28 cellular contexts compared by ENCODE assay signal in the genomic region with DNA sequence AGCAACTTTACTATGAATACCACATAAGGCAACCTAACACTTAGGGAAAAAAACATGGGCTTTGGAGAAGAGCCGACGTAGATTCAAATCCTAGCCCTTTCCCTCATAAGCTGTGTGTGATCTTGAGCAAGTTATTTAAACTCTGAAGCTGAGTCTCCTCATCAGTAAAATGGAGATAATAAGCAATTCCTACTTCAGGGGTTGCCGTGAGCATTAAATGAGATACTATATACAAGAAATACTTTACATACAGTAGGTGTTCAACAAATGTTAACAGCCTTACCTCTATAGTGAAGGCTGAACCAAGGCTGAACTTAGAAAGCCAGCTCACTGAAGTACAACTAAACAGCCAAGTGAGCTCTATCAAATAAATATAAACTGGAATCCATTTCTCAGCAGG.
"Had no signal": no experiment of that assay in that cellular context is flagged by ENCODE, and none has a peak within 500 bp of the region (broad histone marks: within the 10 kb centered on the region; RNA-seq: fewer than 3 reads in every experiment).

No MANE protein-coding gene starts in this region.

- H3K27ac ChIP-seq: stomach, suprapubic skin, testis, thoracic aorta, thyroid gland, tibial artery, tibial nerve, transverse colon, upper lobe of left lung, upper lobe of right lung, uterus, vagina had no signal

- H3K4me1 Mint-ChIP-seq: stimulated activated effector memory CD8-positive, alpha-beta T cell treated with anti-CD3 and anti-CD28 coated beads, Interleukin-12 subunit alpha, Interleukin-12 subunit beta, amount 100 ng/mL, for 72 hours; stimulated activated memory B cell treated with anti-CD40 and anti-IgM and Interleukin-4, amounts not matched to agents 10 μg/mL and 1 μg/mL and 100 μg/mL, for 72 hours; stimulated activated naive B cell treated with anti-CD40 and anti-IgM and Interleukin-4, amounts not matched to agents 10 μg/mL and 1 μg/mL and 100 μg/mL, for 72 hours; stimulated activated naive CD8-positive, alpha-beta T cell treated with anti-CD3 and anti-CD28 coated beads, Interleukin-15, amount 100 ng/mL, for 72 hours had no signal

- H3K4me3 ChIP-seq: stomach, suprapubic skin, testis, thoracic aorta, thyroid gland, tibial artery, tibial nerve, transverse colon, upper lobe of left lung, upper lobe of right lung, uterus, vagina had no signal

- H3K9me3 Mint-ChIP-seq: stimulated activated effector memory CD8-positive, alpha-beta T cell treated with anti-CD3 and anti-CD28 coated beads, Interleukin-12 subunit alpha, Interleukin-12 subunit beta, amount 100 ng/mL, for 72 hours; stimulated activated memory B cell treated with anti-CD40 and anti-IgM and Interleukin-4, amounts not matched to agents 10 μg/mL and 1 μg/mL and 100 μg/mL, for 72 hours; stimulated activated naive B cell treated with anti-CD40 and anti-IgM and Interleukin-4, amounts not matched to agents 10 μg/mL and 1 μg/mL and 100 μg/mL, for 72 hours; stimulated activated naive CD8-positive, alpha-beta T cell treated with anti-CD3 and anti-CD28 coated beads, Interleukin-15, amount 100 ng/mL, for 72 hours; stimulated activated naive CD8-positive, alpha-beta T cell treated with anti-CD3 and anti-CD28 coated beads, Interleukin-15, Interleukin-2, amounts not matched to agents 100 ng/mL and 50 ng/mL, for 24 hours; type B pancreatic cell had no signal

- H3K27ac Mint-ChIP-seq: stimulated activated effector memory CD8-positive, alpha-beta T cell treated with anti-CD3 and anti-CD28 coated beads, Interleukin-12 subunit alpha, Interleukin-12 subunit beta, amount 100 ng/mL, for 72 hours; stimulated activated memory B cell treated with anti-CD40 and anti-IgM and Interleukin-4, amounts not matched to agents 10 μg/mL and 1 μg/mL and 100 μg/mL, for 72 hours; stimulated activated naive B cell treated with anti-CD40 and anti-IgM and Interleukin-4, amounts not matched to agents 10 μg/mL and 1 μg/mL and 100 μg/mL, for 72 hours; stimulated activated naive CD8-positive, alpha-beta T cell treated with anti-CD3 and anti-CD28 coated beads, Interleukin-15, amount 100 ng/mL, for 72 hours; stimulated activated naive CD8-positive, alpha-beta T cell treated with anti-CD3 and anti-CD28 coated beads, Interleukin-15, Interleukin-2, amounts not matched to agents 100 ng/mL and 50 ng/mL, for 24 hours; type B pancreatic cell had no signal

- DNase-seq: stimulated activated CD4-positive, alpha-beta T cell treated with anti-CD3 and anti-CD28 coated beads, Interleukin-2, amount 100 ng/mL, for 48 hours; stimulated activated CD4-positive, alpha-beta T cell treated with anti-CD3 and anti-CD28 coated beads, Interleukin-4, amount 100 ng/mL, for 1 hour; stimulated activated CD4-positive, alpha-beta T cell treated with anti-CD3 and anti-CD28 coated beads, Interleukin-4, amount 100 ng/mL, for 24 hours; stimulated activated CD4-positive, alpha-beta T cell treated with anti-CD3 and anti-CD28 coated beads, Interleukin-4, amount 100 ng/mL, for 4 hours; stimulated activated CD8-positive, alpha-beta memory T cell treated with anti-CD3 and anti-CD28 coated beads, Interleukin-4, amount 100 ng/mL, for 48 hours; stimulated activated naive B cell treated with anti-CD40 and anti-IgM and Interleukin-4, amounts not matched to agents 10 μg/mL and 1 μg/mL and 100 μg/mL, for 72 hours; stimulated activated naive CD4-positive, alpha-beta T cell; stimulated activated naive CD4-positive, alpha-beta T cell treated with Interleukin-2 at 50 U/mL for 16 hours; stimulated activated naive CD8-positive, alpha-beta T cell treated with anti-CD3 and anti-CD28 coated beads, Interleukin-15, amount 100 ng/mL, for 72 hours; stimulated activated naive CD8-positive, alpha-beta T cell treated with anti-CD3 and anti-CD28 coated beads, Interleukin-15, Interleukin-2, amounts not matched to agents 100 U/mL and 50 U/mL, for 24 hours; stomach; substantia nigra; testis; thyroid gland; tibial artery; transverse colon; trophoblast cell; upper lobe of left lung; upper lobe of right lung; uterus had no signal

- H3K4me1 ChIP-seq: stomach, testis, thyroid gland, tibial artery, tibial nerve, transverse colon, upper lobe of left lung, upper lobe of right lung, uterus, vagina had no signal

- H3K36me3 ChIP-seq: stomach, suprapubic skin, thoracic aorta, thyroid gland, tibial artery, tibial nerve, transverse colon, upper lobe of left lung, upper lobe of right lung, uterus, vagina had no signal

- H3K9me3 ChIP-seq: stomach, suprapubic skin, testis, thoracic aorta, thyroid gland, tibial artery, tibial nerve, transverse colon, upper lobe of left lung, upper lobe of right lung, uterus, vagina had no signal

- H3K4me3 Mint-ChIP-seq: stimulated activated effector memory CD8-positive, alpha-beta T cell treated with anti-CD3 and anti-CD28 coated beads, Interleukin-12 subunit alpha, Interleukin-12 subunit beta, amount 100 ng/mL, for 72 hours; stimulated activated memory B cell treated with anti-CD40 and anti-IgM and Interleukin-4, amounts not matched to agents 10 μg/mL and 1 μg/mL and 100 μg/mL, for 72 hours; stimulated activated naive B cell treated with anti-CD40 and anti-IgM and Interleukin-4, amounts not matched to agents 10 μg/mL and 1 μg/mL and 100 μg/mL, for 72 hours; stimulated activated naive CD8-positive, alpha-beta T cell treated with anti-CD3 and anti-CD28 coated beads, Interleukin-15, amount 100 ng/mL, for 72 hours; stimulated activated naive CD8-positive, alpha-beta T cell treated with anti-CD3 and anti-CD28 coated beads, Interleukin-15, Interleukin-2, amounts not matched to agents 100 ng/mL and 50 ng/mL, for 24 hours; type B pancreatic cell had no signal

- H3K27me3 Mint-ChIP-seq: stimulated activated memory B cell treated with anti-CD40 and anti-IgM and Interleukin-4, amounts not matched to agents 10 μg/mL and 1 μg/mL and 100 μg/mL, for 72 hours; stimulated activated naive B cell treated with anti-CD40 and anti-IgM and Interleukin-4, amounts not matched to agents 10 μg/mL and 1 μg/mL and 100 μg/mL, for 72 hours; stimulated activated naive CD8-positive, alpha-beta T cell treated with anti-CD3 and anti-CD28 coated beads, Interleukin-15, amount 100 ng/mL, for 72 hours; type B pancreatic cell had no signal

- H3K36me3 Mint-ChIP-seq: stimulated activated effector memory CD8-positive, alpha-beta T cell treated with anti-CD3 and anti-CD28 coated beads, Interleukin-12 subunit alpha, Interleukin-12 subunit beta, amount 100 ng/mL, for 72 hours; stimulated activated memory B cell treated with anti-CD40 and anti-IgM and Interleukin-4, amounts not matched to agents 10 μg/mL and 1 μg/mL and 100 μg/mL, for 72 hours; stimulated activated naive B cell treated with anti-CD40 and anti-IgM and Interleukin-4, amounts not matched to agents 10 μg/mL and 1 μg/mL and 100 μg/mL, for 72 hours; type B pancreatic cell had no signal

- H3K27me3 ChIP-seq: stomach, suprapubic skin, testis, thyroid gland, tibial artery, tibial nerve, transverse colon, upper lobe of left lung, upper lobe of right lung, uterus, vagina had no signal
